ENCODE assay signal across 25 cellular contexts in the genomic region with DNA sequence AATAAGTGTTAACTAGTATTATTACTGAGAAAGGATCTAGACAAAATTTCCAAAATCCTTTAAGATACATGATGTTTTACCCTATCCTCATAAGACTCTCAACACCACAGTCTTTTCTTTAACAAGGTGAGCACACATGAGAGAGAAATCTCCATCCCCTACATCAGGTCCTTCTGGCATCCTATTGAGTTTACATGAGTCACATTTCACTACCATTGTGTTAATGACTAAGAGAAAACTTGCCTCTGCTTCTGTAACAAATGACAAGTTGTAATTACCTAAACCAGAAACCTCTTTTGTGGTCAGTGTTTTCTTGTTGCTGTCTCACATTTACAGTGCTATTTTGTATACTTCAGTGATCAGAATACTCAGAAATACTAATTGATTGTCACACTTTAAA. TPM values are rescaled to one million over a fixed set of nuclear protein-coding genes. Genes with fewer than 3 reads are reported as not detected.
DNase-seq lines count a peak whose midpoint lies in the region; ATAC-seq, FAIRE-seq and TF ChIP-seq lines count a peak whose summit lies in the region.
"Not testable (repeated sequence)": the region's sequence is repeated elsewhere in the genome, so short reads cannot be mapped to it uniquely, and the experiment has no call there.
"Had no signal": no experiment of that assay in that cellular context is flagged by ENCODE, and none has a peak within 500 bp of the region (broad histone marks: within the 10 kb centered on the region; RNA-seq: fewer than 3 reads in every experiment).

No MANE protein-coding gene starts in this region.

- H3K36me3 Mint-ChIP-seq in activated T-cell treated with anti-CD3 and anti-CD28 coated beads, Interleukin-2, amount 50 U/mL, for 4 hours (ENCODE audit: insufficient read depth): not testable (repeated sequence)

- not testable (repeated sequence) for H3K27me3 Mint-ChIP-seq in activated T-cell treated with anti-CD3 and anti-CD28 coated beads, Interleukin-2, amount 50 U/mL, for 4 hours (ENCODE audit: low read depth)

- H3K9me3 Mint-ChIP-seq in activated T-cell treated with anti-CD3 and anti-CD28 coated beads, Interleukin-2, amount 50 U/mL, for 4 hours: not testable (repeated sequence)

- ATAC-seq in GM18498 (IDR thresholded peaks at IDR 0.05; ENCODE audit: unreplicated experiment): peak; percentile 53
- ATAC-seq in GM18907 (IDR thresholded peaks at IDR 0.05; ENCODE audit: unreplicated experiment): peak; percentile 74
- peak; percentile 70 for ATAC-seq in GM21723 (IDR thresholded peaks at IDR 0.05; ENCODE audit: unreplicated experiment)
- peak; percentile 54 for ATAC-seq in HG02938 (IDR thresholded peaks at IDR 0.05; ENCODE audit: unreplicated experiment)
- peak; percentile 65 for ATAC-seq in HG03457 (IDR thresholded peaks at IDR 0.05; ENCODE audit: unreplicated experiment)
- peak; percentile 23 to 43 for ATAC-seq in activated T-cell treated with anti-CD3 and anti-CD28 coated beads, Interleukin-2, amount 50 U/mL, for 4 hours

- not testable (repeated sequence) for H3K4me1 Mint-ChIP-seq in activated T-cell treated with anti-CD3 and anti-CD28 coated beads, Interleukin-2, amount 50 U/mL, for 4 hours (ENCODE audit: low read depth)

- H3K4me3 Mint-ChIP-seq in activated T-cell treated with anti-CD3 and anti-CD28 coated beads, Interleukin-2, amount 50 U/mL, for 4 hours: not testable (repeated sequence)

- FAIRE-seq in urothelium cell line (lab: Jason Lieb, UNC): peak; percentile 90

- H3K4me3 ChIP-seq in fibroblast of mammary gland (ENCODE audit: control insufficient read depth, low read depth, low read length): not testable (repeated sequence)

- not testable (repeated sequence) for TF ChIP-seq CTCF in fibroblast of mammary gland (conservative IDR thresholded peaks at IDR 0.05; ENCODE audit: control insufficient read depth, insufficient read depth, low read depth, low read length)

- not testable (repeated sequence) for DNase-seq in activated T-cell treated with anti-CD3 and anti-CD28 coated beads, Interleukin-2, amount 50 U/mL, for 4 hours; urothelium cell line (ENCODE audit: low spot score)
- DNase-seq in fibroblast of mammary gland (ENCODE audit: low read depth): peak; percentile 28

RNA-seq across cellular contexts. Expression of gene GNGT1, which starts 5.3 kb away (rescaled TPM):
- not detected for total RNA-seq in activated T-cell treated with anti-CD3 and anti-CD28 coated beads, Interleukin-2, amount 50 U/mL, for 4 hours
- total RNA-seq: activated CD4-positive, alpha-beta T cell treated with anti-CD3 and anti-CD28 coated beads for 36 hours; activated CD8-positive, alpha-beta T cell treated with anti-CD3 and anti-CD28 coated beads, Interleukin-2, amount 10 ng/mL, durations not matched to agents 7 days and 5 days; activated naive CD8-positive, alpha-beta T cell treated with anti-CD3 and anti-CD28 coated beads for 36 hours; aorta; B cell; cardiac septum; CD8-positive, alpha-beta T cell; GM23338; heart right ventricle; HFFc6; HT1080; lung microvascular endothelial cell; mucosa of gallbladder; osteocyte; PC-9; T-helper 2 cell treated with Interferon-gamma antibody and Interleukin-4, amounts not matched to agents 100 ng/mL and 5 ng/mL, for 36 hours; thyroid gland had no signal

RNA-seq across cellular contexts. Expression of gene GNG11, which starts 9.9 kb away (rescaled TPM):
- total RNA-seq in activated T-cell treated with anti-CD3 and anti-CD28 coated beads, Interleukin-2, amount 50 U/mL, for 4 hours: under 1 TPM in 2 of 3 donors, not detected in 1; 0.05 TPM
- total RNA-seq: activated CD4-positive, alpha-beta T cell treated with anti-CD3 and anti-CD28 coated beads for 36 hours; activated CD8-positive, alpha-beta T cell treated with anti-CD3 and anti-CD28 coated beads, Interleukin-2, amount 10 ng/mL, durations not matched to agents 7 days and 5 days; activated naive CD8-positive, alpha-beta T cell treated with anti-CD3 and anti-CD28 coated beads for 36 hours; CD8-positive, alpha-beta T cell; T-helper 2 cell treated with Interferon-gamma antibody and Interleukin-4, amounts not matched to agents 100 ng/mL and 5 ng/mL, for 36 hours had no signal

RNA-seq across cellular contexts. Expression of gene TFPI2, which starts 21.1 kb away (rescaled TPM):
- 1 to 10 TPM; 1.2 to 3.2 (median 1.3) TPM for total RNA-seq in activated T-cell treated with anti-CD3 and anti-CD28 coated beads, Interleukin-2, amount 50 U/mL, for 4 hours
- total RNA-seq: activated CD4-positive, alpha-beta T cell treated with anti-CD3 and anti-CD28 coated beads for 36 hours; activated CD8-positive, alpha-beta T cell treated with anti-CD3 and anti-CD28 coated beads, Interleukin-2, amount 10 ng/mL, durations not matched to agents 7 days and 5 days; activated naive CD8-positive, alpha-beta T cell treated with anti-CD3 and anti-CD28 coated beads for 36 hours; CD8-positive, alpha-beta T cell; HT1080; T-helper 2 cell treated with Interferon-gamma antibody and Interleukin-4, amounts not matched to agents 100 ng/mL and 5 ng/mL, for 36 hours had no signal
